In the genomic region with DNA sequence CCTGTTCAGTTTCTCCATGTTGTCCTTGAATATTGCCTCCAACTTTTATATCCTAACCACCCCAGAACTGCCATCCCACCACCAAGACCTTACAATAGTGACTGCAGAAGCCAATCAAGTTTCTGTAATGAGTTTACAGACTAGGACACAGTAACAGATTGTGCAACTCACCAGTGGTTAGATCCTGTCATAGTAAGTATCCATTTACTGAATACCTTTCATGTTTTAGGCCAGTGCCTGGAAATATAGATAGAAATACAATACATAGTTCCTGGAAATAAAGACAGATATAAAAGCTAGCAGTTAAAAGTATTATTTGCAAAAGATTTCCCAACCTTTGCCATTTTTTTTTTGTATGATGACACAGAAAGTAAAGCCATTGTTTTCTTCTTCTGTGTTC, we compare ENCODE assay signal across 17 cellular contexts.
DNase-seq lines count a peak whose midpoint lies in the region; TF ChIP-seq lines count a peak whose summit lies in the region.
"Had no signal": no experiment of that assay in that cellular context is flagged by ENCODE, and none has a peak within 500 bp of the region (broad histone marks: within the 10 kb centered on the region; RNA-seq: fewer than 3 reads in every experiment).

No MANE protein-coding gene starts in this region.

- BruUV-seq in Calu3 (replicated peaks; lab: Mats Ljungman, UMichigan): no TSS peak

- H3K36me3 ChIP-seq in GM23248 (ENCODE audit: low read depth): no peaks in the 10 kb centered on the region
- H3K36me3 ChIP-seq: BE2C had no signal

- no peaks in the 10 kb centered on the region for H4K20me1 ChIP-seq in GM23248 (ENCODE audit: insufficient read depth)

- no peak overlapping the region for H3K4me3 Mint-ChIP-seq in activated CD4-positive, alpha-beta T cell treated with anti-CD3 and anti-CD28 coated beads, Interleukin-2, amount 10 ng/mL, durations not matched to agents 7 days and 5 days
- H3K4me3 Mint-ChIP-seq in Calu3 (ENCODE audit: low read depth, unreplicated experiment) (no peak overlapping the region), osteocyte (ENCODE audit: unreplicated experiment) (no peak overlapping the region)
- H3K4me3 Mint-ChIP-seq: CD4-positive, alpha-beta memory T cell had no signal

- peaks cover 8% of the 10 kb centered on the region; the same call in 1 of the 2 replicates for H3K4me1 ChIP-seq in GM23248 (ENCODE audit: insufficient read depth)
- H3K4me1 ChIP-seq: BE2C had no signal

- H3K9me3 ChIP-seq in GM23248 (ENCODE audit: low read depth): no peaks in the 10 kb centered on the region
- H3K9me3 ChIP-seq: BE2C had no signal

- TF ChIP-seq CTCF in choroid plexus epithelial cell (conservative IDR thresholded peaks at IDR 0.05; ENCODE audit: low read depth, low read length) (no peak), Calu3 (IDR thresholded peaks at IDR 0.05; ENCODE audit: unreplicated experiment) (no peak), osteocyte (IDR thresholded peaks at IDR 0.05) (no peak)

- no peak overlapping the region for H3K9ac ChIP-seq in GM23248

- CTCF ChIA-PET in activated CD4-positive, alpha-beta T cell treated with anti-CD3 and anti-CD28 coated beads, Interleukin-2, amount 10 ng/mL, durations not matched to agents 7 days and 5 days (lab: Charles Lee): no interaction called here
- CTCF ChIA-PET in Calu3 (lab: Charles Lee): interaction anchor here (0.7 kb wide), 1 partner anchor 624 kb away, joined by 3 read pairs; no protein-coding TSS in a partner anchor

- no peaks in the 10 kb centered on the region for H3K36me3 Mint-ChIP-seq in activated CD4-positive, alpha-beta T cell treated with anti-CD3 and anti-CD28 coated beads, Interleukin-2, amount 10 ng/mL, durations not matched to agents 7 days and 5 days (ENCODE audit: low read depth)
- no peaks in the 10 kb centered on the region for H3K36me3 Mint-ChIP-seq in Calu3 (ENCODE audit: insufficient read depth, unreplicated experiment)
- no peaks in the 10 kb centered on the region for H3K36me3 Mint-ChIP-seq in osteocyte (ENCODE audit: unreplicated experiment)
- H3K36me3 Mint-ChIP-seq: CD4-positive, alpha-beta memory T cell had no signal

- H3K4me3 ChIP-seq in GM23248: no peak overlapping the region
- H3K4me3 ChIP-seq in choroid plexus epithelial cell (ENCODE audit: low read depth, low read length): no peak overlapping the region
- H3K4me3 ChIP-seq: K562, SK-N-MC had no signal

- no peak overlapping the region for H3K27ac Mint-ChIP-seq in activated CD4-positive, alpha-beta T cell treated with anti-CD3 and anti-CD28 coated beads, Interleukin-2, amount 10 ng/mL, durations not matched to agents 7 days and 5 days
- H3K27ac Mint-ChIP-seq in Calu3 (ENCODE audit: unreplicated experiment) (no peak overlapping the region), osteocyte (ENCODE audit: unreplicated experiment) (no peak overlapping the region)
- H3K27ac Mint-ChIP-seq: CD4-positive, alpha-beta memory T cell had no signal

- H3K9me2 ChIP-seq in GM23248 (ENCODE audit: insufficient read depth): no peaks in the 10 kb centered on the region

- no peaks in the 10 kb centered on the region for H3K27me3 ChIP-seq in GM23248 (replicated peaks; ENCODE audit: insufficient read depth)
- H3K27me3 ChIP-seq: BE2C had no signal

- in situ Hi-C loops in GM23248 (cut with MboI): no loop called here

- intact Hi-C loops in Calu3 (cut with micrococcal nuclease; ENCODE audit: unreplicated experiment): no loop called here

- H3K4me2 ChIP-seq in GM23248 (ENCODE audit: unreplicated experiment): no peak overlapping the region

- H3K79me2 ChIP-seq in GM23248 (ENCODE audit: insufficient read depth): no peaks in the 10 kb centered on the region

- DNase-seq in GM23248 (peak; percentile 38), MV-4-11 (lab: John Stamatoyannopoulos, UW) (peak; percentile 54), choroid plexus epithelial cell (ENCODE audit: low read depth) (peak; percentile 81), renal cortical epithelial cell (ENCODE audit: low read depth) (peak; percentile 76), Calu3 (no peak), osteocyte (ENCODE audit: extremely low spot score, unreplicated experiment) (no peak), AG20443 (ENCODE audit: low spot score) (no peak)
- no peak for DNase-seq in activated CD4-positive, alpha-beta T cell treated with anti-CD3 and anti-CD28 coated beads, Interleukin-2, amount 10 ng/mL, durations not matched to agents 7 days and 5 days
- DNase-seq: ACHN; BE2C; CD4-positive, alpha-beta memory T cell; HCEC 1CT; NCI-H2029 treated with DMSO at 0.1 percent for 48 hours; NCI-H524; T-helper 1 cell had no signal

- no peak overlapping the region for H3K27ac ChIP-seq in GM23248
- H3K27ac ChIP-seq: SK-N-MC had no signal

- POLR2A ChIA-PET in activated CD4-positive, alpha-beta T cell treated with anti-CD3 and anti-CD28 coated beads, Interleukin-2, amount 10 ng/mL, durations not matched to agents 7 days and 5 days (lab: Charles Lee): no interaction called here

- peaks cover 11% of the 10 kb centered on the region; the same call in 1 of the 2 replicates for H3F3A ChIP-seq in GM23248 (ENCODE audit: insufficient read depth)

- H3K4me1 Mint-ChIP-seq in activated CD4-positive, alpha-beta T cell treated with anti-CD3 and anti-CD28 coated beads, Interleukin-2, amount 10 ng/mL, durations not matched to agents 7 days and 5 days: no peaks in the 10 kb centered on the region
- peaks cover 10% of the 10 kb centered on the region for H3K4me1 Mint-ChIP-seq in Calu3 (ENCODE audit: low read depth, unreplicated experiment)
- peaks cover 16% of the 10 kb centered on the region for H3K4me1 Mint-ChIP-seq in osteocyte (ENCODE audit: unreplicated experiment)
- H3K4me1 Mint-ChIP-seq: CD4-positive, alpha-beta memory T cell had no signal

- no peaks in the 10 kb centered on the region for H3K27me3 Mint-ChIP-seq in activated CD4-positive, alpha-beta T cell treated with anti-CD3 and anti-CD28 coated beads, Interleukin-2, amount 10 ng/mL, durations not matched to agents 7 days and 5 days
- no peaks in the 10 kb centered on the region for H3K27me3 Mint-ChIP-seq in Calu3 (ENCODE audit: unreplicated experiment)
- no peaks in the 10 kb centered on the region for H3K27me3 Mint-ChIP-seq in osteocyte (ENCODE audit: unreplicated experiment)
- H3K27me3 Mint-ChIP-seq: CD4-positive, alpha-beta memory T cell had no signal

- H2AFZ ChIP-seq in GM23248: no peak overlapping the region

- peaks cover 2% of the 10 kb centered on the region for H3K9me3 Mint-ChIP-seq in activated CD4-positive, alpha-beta T cell treated with anti-CD3 and anti-CD28 coated beads, Interleukin-2, amount 10 ng/mL, durations not matched to agents 7 days and 5 days
- H3K9me3 Mint-ChIP-seq in Calu3 (ENCODE audit: low read depth, unreplicated experiment) (peaks cover 2% of the 10 kb centered on the region), osteocyte (ENCODE audit: unreplicated experiment) (no peaks in the 10 kb centered on the region)

Comparison
In these comparisons a context has a peak if more than half of its experiments do, and no peak if none do; other contexts are left out.
1. DNase-seq: peak in GM23248 (single experiment), MV-4-11 (single experiment), choroid plexus epithelial cell (single experiment) and renal cortical epithelial cell (single experiment); none in activated CD4-positive, alpha-beta T cell treated with anti-CD3 and anti-CD28 coated beads, Interleukin-2, amount 10 ng/mL, durations not matched to agents 7 days and 5 days (single experiment), Calu3 (single experiment), osteocyte (single experiment) and AG20443 (single experiment).